2 cellular contexts compared by ENCODE assay signal in genomic region chr2:207471261-207471660, GRCh38.
A peak's percentile ranks its signal among the peaks of the same experiment; 100 is the strongest.
TF ChIP-seq lines count a peak whose summit lies in the region.

No MANE protein-coding gene starts in this region.

TF ChIP-seq in HEK293T, 16 proteins besides CTCF, POLR2A, EP300 and RAD21:
- TF ChIP-seq FOXM1 (IDR thresholded peaks at IDR 0.05; ENCODE audit: borderline replicate concordance) (no peak), PKNOX1 (IDR thresholded peaks at IDR 0.05) (peak; percentile 52)

TF ChIP-seq in H1, 55 proteins besides CTCF, POLR2A, EP300 and RAD21:
- TF ChIP-seq ZNF274 (IDR thresholded peaks at IDR 0.05; ENCODE audit: borderline replicate concordance, extremely low read depth, low read length): no peak
- no peak for TF ChIP-seq PHF8 (conservative IDR thresholded peaks at IDR 0.05; ENCODE audit: low read depth, low read length)
- TF ChIP-seq BACH1 (IDR thresholded peaks at IDR 0.05; ENCODE audit: low read length): no peak
- no peak for TF ChIP-seq YY1 (IDR thresholded peaks at IDR 0.05; ENCODE audit: low read depth, low read length)
- no peak for TF ChIP-seq SP4 (IDR thresholded peaks at IDR 0.05; ENCODE audit: low read length)
- no peak for TF ChIP-seq CREB1 (IDR thresholded peaks at IDR 0.05)
- no peak for TF ChIP-seq TCF12 (IDR thresholded peaks at IDR 0.05; ENCODE audit: low read depth, low read length)
- no peak for TF ChIP-seq NANOG (IDR thresholded peaks at IDR 0.05; ENCODE audit: insufficient read depth, low read depth, low read length, poor library complexity, severe bottlenecking)
- no peak for TF ChIP-seq SP2 (IDR thresholded peaks at IDR 0.05; ENCODE audit: low read length)
- no peak for TF ChIP-seq POLR2AphosphoS5 (IDR thresholded peaks at IDR 0.05; ENCODE audit: low read depth, low read length)
